Comparison of ENCODE assay signal across 16 cellular contexts in genomic region chr5:135606431-135606830, GRCh38. TPM values are rescaled to one million over a fixed set of nuclear protein-coding genes. Genes with fewer than 3 reads are reported as not detected.
DNase-seq lines count a peak whose midpoint lies in the region; ATAC-seq and TF ChIP-seq lines count a peak whose summit lies in the region.
"Had no signal": no experiment of that assay in that cellular context is flagged by ENCODE, and none has a peak within 500 bp of the region (broad histone marks: within the 10 kb centered on the region; RNA-seq: fewer than 3 reads in every experiment).

No MANE protein-coding gene starts in this region.

- intact Hi-C loops in colonic mucosa (cut with DNase I), result no loop called here
- intact Hi-C loops in esophagus muscularis mucosa (cut with DNase I), result no loop called here

- TF ChIP-seq CTCF in colonic mucosa (IDR thresholded peaks at IDR 0.05), result no peak
- TF ChIP-seq CTCF in esophagus muscularis mucosa (IDR thresholded peaks at IDR 0.05), result no peak
- no peak for TF ChIP-seq CTCF in neural progenitor cell (IDR thresholded peaks at IDR 0.05)

- H3K4me2 ChIP-seq in neural progenitor cell, result no peak overlapping the region

- no peak overlapping the region for H2AFZ ChIP-seq in neural progenitor cell (replicated peaks)

- no peaks in the 10 kb centered on the region for H3K4me1 ChIP-seq in colonic mucosa
- H3K4me1 ChIP-seq in esophagus muscularis mucosa, result no peaks in the 10 kb centered on the region
- H3K4me1 ChIP-seq in neural progenitor cell, result peaks cover 26% of the 10 kb centered on the region
- H3K4me1 ChIP-seq: BE2C, HAP-1 had no signal

- H3K4me1 Mint-ChIP-seq in neural progenitor cell, result peaks cover 6% of the 10 kb centered on the region

- no peaks in the 10 kb centered on the region for H3K9me3 ChIP-seq in colonic mucosa
- no peaks in the 10 kb centered on the region for H3K9me3 ChIP-seq in esophagus muscularis mucosa
- no peaks in the 10 kb centered on the region for H3K9me3 ChIP-seq in neural progenitor cell (ENCODE audit: low read depth)
- H3K9me3 ChIP-seq: BE2C, Caco-2, HAP-1 had no signal

- H3K27ac ChIP-seq in colonic mucosa, result no peak overlapping the region
- H3K27ac ChIP-seq in esophagus muscularis mucosa (replicated peaks in 1 of 4), result no peak overlapping the region
- no peak overlapping the region for H3K27ac ChIP-seq in neural progenitor cell

- H3K4me3 ChIP-seq in colonic mucosa, result no peak overlapping the region
- no peak overlapping the region for H3K4me3 ChIP-seq in esophagus muscularis mucosa
- H3K4me3 ChIP-seq in neural progenitor cell, result no peak overlapping the region
- H3K4me3 ChIP-seq: HAP-1, K562 had no signal

- H3K36me3 ChIP-seq in colonic mucosa, result no peaks in the 10 kb centered on the region
- H3K36me3 ChIP-seq in esophagus muscularis mucosa, result no peaks in the 10 kb centered on the region
- H3K36me3 ChIP-seq in neural progenitor cell, result no peaks in the 10 kb centered on the region
- H3K36me3 ChIP-seq: BE2C, HAP-1 had no signal

- no peaks in the 10 kb centered on the region for H3K36me3 Mint-ChIP-seq in neural progenitor cell

- no peak for TF ChIP-seq POLR2A in esophagus muscularis mucosa (IDR thresholded peaks at IDR 0.05; ENCODE audit: low read depth)

- H3K9ac ChIP-seq in colonic mucosa (ENCODE audit: low read depth in 2 of 2, low read length in 2 of 2) (no peak overlapping the region), neural progenitor cell (no peak overlapping the region)

- H3K27me3 Mint-ChIP-seq in neural progenitor cell (ENCODE audit: insufficient read depth, low read depth), result peaks cover 5% of the 10 kb centered on the region

- TF ChIP-seq EP300 in esophagus muscularis mucosa (IDR thresholded peaks at IDR 0.05), result no peak

- peaks cover 15% of the 10 kb centered on the region for H3F3A ChIP-seq in neural progenitor cell (ENCODE audit: low read depth)

- no peaks in the 10 kb centered on the region for H3K9me3 Mint-ChIP-seq in neural progenitor cell
- H3K9me3 Mint-ChIP-seq: CD4-positive, alpha-beta T cell had no signal

- H3K27ac Mint-ChIP-seq in neural progenitor cell, result no peak overlapping the region
- H3K27ac Mint-ChIP-seq: CD4-positive, alpha-beta T cell had no signal

- H3K27me3 ChIP-seq in colonic mucosa (no peaks in the 10 kb centered on the region), esophagus muscularis mucosa (peaks cover 0 to 12% (median 0%) of the 10 kb centered on the region in 4 donors), neural progenitor cell (no peaks in the 10 kb centered on the region)

- H3K4me3 Mint-ChIP-seq in neural progenitor cell, result no peak overlapping the region
- H3K4me3 Mint-ChIP-seq: CD4-positive, alpha-beta T cell had no signal

- 89% methylated on average over 2 of the region's 2 CpGs for WGBS in esophagus muscularis mucosa

- no peaks in the 10 kb centered on the region for H3K79me2 ChIP-seq in neural progenitor cell (ENCODE audit: low read depth)

- peak; percentile 1 for DNase-seq in RPMI8226
- peak; percentile 3 for DNase-seq in colonic mucosa
- DNase-seq in esophagus muscularis mucosa (ENCODE audit: extremely low spot score), result peak; percentile 79
- peak; percentile 22 for DNase-seq in neural progenitor cell (ENCODE audit: low spot score)
- DNase-seq in CD1c-positive myeloid dendritic cell (ENCODE audit: extremely low spot score), result no peak
- no peak for DNase-seq in mucosa of gallbladder (ENCODE audit: low spot score)
- DNase-seq in NCI-H187 (lab: John Stamatoyannopoulos, UW), result no peak
- DNase-seq: ACHN; BE2C; C1 segment of cervical spinal cord; Caco-2; CD4-positive, alpha-beta T cell; IMR-90 had no signal

- ATAC-seq in GM18858 (IDR thresholded peaks at IDR 0.05; ENCODE audit: unreplicated experiment), result no peak
- ATAC-seq: K562 had no signal

- peaks cover 3% of the 10 kb centered on the region for H4K20me1 ChIP-seq in neural progenitor cell (ENCODE audit: low read depth)

RNA-seq across cellular contexts. Expression of gene CXCL14, which starts 27.6 kb away (rescaled TPM):
- 10 to 100 TPM; 29.8 to 68.2 TPM for total RNA-seq in colonic mucosa
- 1 to 10 TPM in 3 of 4 donors, under 1 TPM in 1; 0.42 to 4.0 (median 2.6) TPM for total RNA-seq in esophagus muscularis mucosa
- 0.45 TPM in 1 of 2 replicates, not detected in the other for total RNA-seq in neural progenitor cell (ENCODE audit: low replicate concordance)
- total RNA-seq in mucosa of gallbladder, result 4.7 TPM
- total RNA-seq: Caco-2; CD4-positive, alpha-beta T cell; IMR-90; K562 had no signal

Comparison
In these comparisons a context has a peak if more than half of its experiments do, and no peak if none do; other contexts are left out.
1. DNase-seq: peak in RPMI8226 (single experiment), colonic mucosa (single experiment), esophagus muscularis mucosa (single experiment) and neural progenitor cell (single experiment); none in CD1c-positive myeloid dendritic cell (single experiment), mucosa of gallbladder (single experiment) and NCI-H187 (0 of 2).